In genomic region chr7:28958946-28959417, GRCh38 we compare ENCODE assay signal across 12 cellular contexts. TPM values are rescaled to one million over a fixed set of nuclear protein-coding genes. Genes with fewer than 3 reads are reported as not detected.
DNase-seq lines count a peak whose midpoint lies in the region; ATAC-seq, FAIRE-seq and TF ChIP-seq lines count a peak whose summit lies in the region.
"Had no signal": no experiment of that assay in that cellular context is flagged by ENCODE, and none has a peak within 500 bp of the region (broad histone marks: within the 10 kb centered on the region; RNA-seq: fewer than 3 reads in every experiment).

No MANE protein-coding gene starts in this region.

- no TSS peak for BruUV-seq in HepG2 (replicated peaks; lab: Mats Ljungman, UMichigan)

- CTCF ChIA-PET in HepG2 (lab: Yijun Ruan, JAX; ENCODE audit: low intra/inter-chr PET ratio, low total read pairs), result no interaction called here

- H3K27me3 ChIP-seq in HUES48 (ENCODE audit: control insufficient read depth, insufficient read depth, low read length) (peaks cover 58% of the 10 kb centered on the region), lower lobe of right lung (ENCODE audit: low read depth) (peaks cover 38% of the 10 kb centered on the region), spleen (replicated peaks in 1 of 7) (peaks cover 10 to 72% (median 39%) of the 10 kb centered on the region in 7 donors), HepG2 (ENCODE audit: control insufficient read depth in 1 of 2, insufficient read depth in 2 of 2, low read length in 2 of 2) (no peaks in the 10 kb centered on the region)

- H3K9ac ChIP-seq in HUES48 (ENCODE audit: low read depth, low read length), result no peak overlapping the region
- H3K9ac ChIP-seq in HepG2 (ENCODE audit: insufficient read depth, low read depth, low read length), result no peak overlapping the region

- no peak for TF ChIP-seq RAD21 in HepG2 (CRISPR knock-in tag; IDR thresholded peaks at IDR 0.05)

- DNase-seq in caudate nucleus (lab: John Stamatoyannopoulos, UW) (no peak), lower lobe of right lung (no peak), spleen (no peak), HepG2 (ENCODE audit: low spot score) (no peak), omental fat pad (ENCODE audit: low spot score) (no peak), sciatic nerve (ENCODE audit: low spot score) (no peak)
- DNase-seq: activated CD4-positive, alpha-beta T cell treated with anti-CD3 and anti-CD28 coated beads for 4 hours; activated gamma-delta T cell; NCI-H1048 had no signal

- TF ChIP-seq POLR2A in spleen (IDR thresholded peaks at IDR 0.05) (no peak), HepG2 (IDR thresholded peaks at IDR 0.05; ENCODE audit: insufficient read depth in 1 of 2, low read depth in 2 of 2, low read length in 2 of 2) (no peak)

- POLR2A ChIA-PET in HepG2 (lab: Yijun Ruan, JAX), result no interaction called here

- intact Hi-C loops in lower lobe of right lung (cut with DNase I) (no loop called here), spleen (cut with DNase I; ENCODE audit: low total_unique reads) (loop anchor here (5.0 to 10.0 kb wide), 2 partner anchors 37 to 146 kb away; no protein-coding TSS in a partner anchor), HepG2 (cut with micrococcal nuclease; ENCODE audit: unreplicated experiment) (no loop called here), sciatic nerve (cut with DNase I) (no loop called here)

- H3K9me3 ChIP-seq in HUES48 (ENCODE audit: control insufficient read depth, insufficient read depth, low read length), result 0 out of 2 replicates have a peak, but pooled peaks cover 3% of the 10 kb centered on the region
- no peaks in the 10 kb centered on the region for H3K9me3 ChIP-seq in lower lobe of right lung
- no peaks in the 10 kb centered on the region for H3K9me3 ChIP-seq in spleen
- no peaks in the 10 kb centered on the region for H3K9me3 ChIP-seq in HepG2 (ENCODE audit: low read length)

- H3K4me3 ChIP-seq in HUES48 (ENCODE audit: low read depth, low read length), result peak overlapping the region; percentile 68
- H3K4me3 ChIP-seq in lower lobe of right lung, result peak overlapping the region; percentile 57
- H3K4me3 ChIP-seq in spleen, result peak overlapping the region in 5 of 8 donors; percentile 48 to 77 (median 54)
- no peak overlapping the region for H3K4me3 ChIP-seq in HepG2 (replicated peaks in 1 of 3; ENCODE audit: insufficient read depth in 1 of 3, low read depth in 2 of 3, low read length in 3 of 3)
- H3K4me3 ChIP-seq: GM12878 had no signal

- FAIRE-seq in HepG2 (lab: Jason Lieb, UNC), result no peak
- FAIRE-seq: GM12878 had no signal

- peaks cover 29% of the 10 kb centered on the region for H3K4me1 ChIP-seq in HUES48 (ENCODE audit: control insufficient read depth, insufficient read depth, low read length)
- peaks cover 53% of the 10 kb centered on the region for H3K4me1 ChIP-seq in lower lobe of right lung
- H3K4me1 ChIP-seq in spleen, result peaks cover 16 to 58% (median 42%) of the 10 kb centered on the region in 6 donors
- H3K4me1 ChIP-seq in HepG2 (ENCODE audit: insufficient read depth, low read length), result peaks cover 16% of the 10 kb centered on the region

- no peak for ATAC-seq in lower lobe of right lung
- ATAC-seq in HepG2, result no peak
- ATAC-seq in omental fat pad (ENCODE audit: low FRiP score), result no peak
- ATAC-seq in sciatic nerve, result no peak
- no peak for ATAC-seq in HG03139 (IDR thresholded peaks at IDR 0.05; ENCODE audit: unreplicated experiment)
- ATAC-seq: GM12878 had no signal

- no peak overlapping the region for H3K4me2 ChIP-seq in HepG2 (ENCODE audit: low read depth, low read length)

- no peak overlapping the region for H2AFZ ChIP-seq in HepG2 (ENCODE audit: low read length)

- no peaks in the 10 kb centered on the region for H3K79me2 ChIP-seq in HepG2 (ENCODE audit: insufficient read depth, low read length)

- H4K20me1 ChIP-seq in HepG2 (ENCODE audit: insufficient read depth, low read length), result no peaks in the 10 kb centered on the region

- H3K36me3 ChIP-seq in HUES48 (ENCODE audit: control insufficient read depth, insufficient read depth, low read length) (no peaks in the 10 kb centered on the region), lower lobe of right lung (no peaks in the 10 kb centered on the region), spleen (no peaks in the 10 kb centered on the region), HepG2 (replicated peaks in 1 of 2; ENCODE audit: control insufficient read depth in 1 of 2, insufficient read depth in 2 of 2, low read length in 2 of 2) (no peaks in the 10 kb centered on the region; a peak in 1 of 5 replicates)

- in situ Hi-C loops in HepG2 (cut with HindIII; ENCODE audit: extremely low pct_ligation_motif_present, low pct_unique_long_range_greater_than_20kb), result loop anchor here (5.0 to 10.0 kb wide), 2 partner anchors 37 to 146 kb away; no protein-coding TSS in a partner anchor

- H3K27ac ChIP-seq in HUES48 (ENCODE audit: low read depth, low read length), result no peak overlapping the region
- peak overlapping the region; percentile 67 for H3K27ac ChIP-seq in caudate nucleus (ENCODE audit: low read depth, low read length)
- H3K27ac ChIP-seq in lower lobe of right lung, result peak overlapping the region; percentile 74
- H3K27ac ChIP-seq in spleen, result peak overlapping the region in 7 of 8 donors; percentile 28 to 89 (median 87)
- no peak overlapping the region for H3K27ac ChIP-seq in HepG2 (ENCODE audit: extremely low read length, insufficient read depth, low read length)

- TF ChIP-seq EP300 in HepG2 (IDR thresholded peaks at IDR 0.05; ENCODE audit: low read depth in 2 of 2, low read length in 2 of 2) (no peak), HepG2 (CRISPR knock-in tag; IDR thresholded peaks at IDR 0.05; ENCODE audit: borderline replicate concordance) (no peak)

- TF ChIP-seq CTCF in lower lobe of right lung (IDR thresholded peaks at IDR 0.05) (no peak), spleen (IDR thresholded peaks at IDR 0.05 in 8 of 11, conservative IDR thresholded peaks at IDR 0.05 in 3 of 11) (no peak), HepG2 (CRISPR knock-in tag; IDR thresholded peaks at IDR 0.05) (no peak), omental fat pad (IDR thresholded peaks at IDR 0.05) (no peak)

- WGBS in spleen, 5 donors, result 59 to 67% (median 61%) methylated on average over 7 to 9 of the region's 9 CpGs
- 84% methylated on average over 7 of the region's 9 CpGs for WGBS in HepG2 (ENCODE audit: low lambda C conversion rate)

TF ChIP-seq in HepG2, 621 proteins besides CTCF, POLR2A, EP300 and RAD21:
- no peak for TF ChIP-seq TBL1XR1 (IDR thresholded peaks at IDR 0.05; ENCODE audit: borderline replicate concordance, low read length, partially characterized antibody)
- TF ChIP-seq ATF6 (CRISPR knock-in tag; conservative IDR thresholded peaks at IDR 0.05), result no peak
- no peak for TF ChIP-seq ZNF12 (CRISPR knock-in tag; IDR thresholded peaks at IDR 0.05)

RNA-seq across cellular contexts. Expression of gene TRIL, which starts 0.9 kb away (rescaled TPM):
- total RNA-seq in lower lobe of right lung (6.4 TPM), spleen (10 to 100 TPM in 1 of 7 donors, 1 to 10 TPM in 6; 1.0 to 10.0 (median 6.7) TPM), HepG2 (2016; rRNA removed; fragmentation: Illumina TruSeq; extraction: Trizol) (0.40 and 0.45 TPM in 2 replicates), omental fat pad (10 to 100 TPM in 1 of 4 donors, 1 to 10 TPM in 2, under 1 TPM in 1; 0.84 to 15.1 (median 4.7) TPM), sciatic nerve (9.7 TPM)
- polyA plus RNA-seq in spleen (under 1 TPM; 0.33 to 0.96 (median 0.42) TPM), HepG2 (2011; rRNA removed) (0.18 and 0.26 TPM in 2 replicates)
- total RNA-seq in HepG2 (2016; cell fraction: cytosol; rRNA removed; fragmentation: Illumina TruSeq; extraction: Trizol; ENCODE audit: low read depth), result 0.09 and 0.10 TPM in 2 replicates
- total RNA-seq in HepG2 (2016; cell fraction: insoluble cytoplasmic fraction; rRNA removed; fragmentation: Illumina TruSeq; extraction: Trizol), result 0.46 and 0.52 TPM in 2 replicates
- 0.38 and 0.49 TPM in 2 replicates for total RNA-seq in HepG2 (2016; cell fraction: membrane; rRNA removed; fragmentation: Illumina TruSeq; extraction: Trizol)
- total RNA-seq in HepG2 (2016; cell fraction: nucleus; rRNA removed; fragmentation: Illumina TruSeq; extraction: Trizol), result 0.50 and 0.81 TPM in 2 replicates
- polyA plus RNA-seq in HepG2 (2011; cell fraction: cytosol; rRNA removed), result 0.21 and 0.23 TPM in 2 replicates
- 0.16 and 0.19 TPM in 2 replicates for polyA plus RNA-seq in HepG2 (2011; cell fraction: nucleus; rRNA removed)
- 0.17 and 0.28 TPM in 2 replicates for polyA plus RNA-seq in HepG2 (2012)
- polyA plus RNA-seq in HepG2 (2016; cell fraction: cytosol; fragmentation: Illumina TruSeq; extraction: Trizol; ENCODE audit: low read depth), result 0.12 TPM in 2 replicates
- 0.41 and 0.48 TPM in 2 replicates for polyA plus RNA-seq in HepG2 (2016; cell fraction: insoluble cytoplasmic fraction; fragmentation: Illumina TruSeq; extraction: Trizol; ENCODE audit: low read depth)
- 0.23 and 0.24 TPM in 2 replicates for polyA plus RNA-seq in HepG2 (2016; cell fraction: membrane; fragmentation: Illumina TruSeq; extraction: Trizol; ENCODE audit: low read depth)
- 0.51 and 0.52 TPM in 2 replicates for polyA plus RNA-seq in HepG2 (2016; cell fraction: nucleus; fragmentation: Illumina TruSeq; extraction: Trizol; ENCODE audit: insufficient read depth, low read depth)
- polyA minus RNA-seq in HepG2 (2011; rRNA and poly(A)+ RNA removed; ENCODE audit: low replicate concordance), result 0.48 TPM in 1 of 2 replicates, not detected in the other
- 0.30 TPM in 1 of 2 replicates, not detected in the other for polyA minus RNA-seq in HepG2 (2011; cell fraction: cytosol; rRNA and poly(A)+ RNA removed)
- 0.90 and 1.2 TPM in 2 replicates for polyA minus RNA-seq in HepG2 (2011; cell fraction: nucleus; rRNA and poly(A)+ RNA removed)
- total RNA-seq: GM12878 had no signal
- polyA plus RNA-seq: GM12878 had no signal

Comparison
In these comparisons a context has a peak if more than half of its experiments do, and no peak if none do; other contexts are left out.
1. H3K27ac ChIP-seq: peak in caudate nucleus (single experiment), lower lobe of right lung (single experiment) and spleen (7 of 8); none in HUES48 (single experiment) and HepG2 (single experiment).
2. H3K4me3 ChIP-seq: peak in HUES48 (single experiment), lower lobe of right lung (single experiment) and spleen (5 of 8); none in HepG2 (0 of 3).